Comparison of ENCODE assay signal across 1 cellular context in genomic region chr1:155944396-155944728, GRCh38.
TF ChIP-seq lines count a peak whose summit lies in the region.

No MANE protein-coding gene starts in this region.

TF ChIP-seq in GM23338, 12 proteins besides CTCF, POLR2A, EP300 and RAD21 (continued from another document):
- TF ChIP-seq REST (IDR thresholded peaks at IDR 0.05; ENCODE audit: unreplicated experiment) (no peak), EZH2 (IDR thresholded peaks at IDR 0.05; ENCODE audit: low read depth, unreplicated experiment) (no peak), JUNB (IDR thresholded peaks at IDR 0.05; ENCODE audit: unreplicated experiment) (no peak), ETS1 (IDR thresholded peaks at IDR 0.05) (no peak), ZNF331 (CRISPR knock-in tag; IDR thresholded peaks at IDR 0.05; ENCODE audit: low read depth) (no peak), EZH2phosphoT487 (IDR thresholded peaks at IDR 0.05; ENCODE audit: unreplicated experiment) (no peak), NANOG (IDR thresholded peaks at IDR 0.05; ENCODE audit: borderline replicate concordance) (no peak), ZNF114 (CRISPR knock-in tag; IDR thresholded peaks at IDR 0.05) (no peak), POLR2AphosphoS5 (IDR thresholded peaks at IDR 0.05; ENCODE audit: low read depth) (no peak), STAT1 (IDR thresholded peaks at IDR 0.05; ENCODE audit: unreplicated experiment) (no peak)
TF ChIP-seq in GM23338: peak in this region for 0.
